ENCODE assay signal across 15 cellular contexts in genomic region chr18:12461326-12461725, GRCh38.
"Had no signal": no experiment of that assay in that cellular context is flagged by ENCODE, and none has a peak within 500 bp of the region (broad histone marks: within the 10 kb centered on the region; RNA-seq: fewer than 3 reads in every experiment).

No MANE protein-coding gene starts in this region.

- H3K9me3 ChIP-seq: right atrium auricular region, thoracic aorta had no signal

- FAIRE-seq: islet of Langerhans had no signal

- H3K9me3 Mint-ChIP-seq: activated CD4-positive, alpha-beta memory T cell treated with anti-CD3 and anti-CD28 coated beads for 36 hours; central memory CD8-positive, alpha-beta T cell; naive thymus-derived CD8-positive, alpha-beta T cell; stimulated activated naive CD8-positive, alpha-beta T cell treated with anti-CD3 and anti-CD28 coated beads, Interleukin-15, amount 100 ng/mL, for 72 hours; T-helper 1 cell treated with Interleukin-12 subunit alpha and Interleukin-12 subunit beta and Interleukin-4 antibody, amounts not matched to agents 30 μg/mL and 1 μg/mL, for 36 hours had no signal

- H3K27ac Mint-ChIP-seq: activated CD4-positive, alpha-beta memory T cell treated with anti-CD3 and anti-CD28 coated beads for 36 hours; activated CD4-positive, alpha-beta T cell treated with anti-CD3 and anti-CD28 coated beads for 36 hours; activated CD8-positive, alpha-beta memory T cell treated with anti-CD3 and anti-CD28 coated beads, Interleukin-2, amount 10 ng/mL, durations not matched to agents 7 days and 5 days; stimulated activated naive CD8-positive, alpha-beta T cell treated with anti-CD3 and anti-CD28 coated beads, Interleukin-15, amount 100 ng/mL, for 72 hours; T-helper 1 cell treated with Interleukin-12 subunit alpha and Interleukin-12 subunit beta and Interleukin-4 antibody, amounts not matched to agents 30 μg/mL and 1 μg/mL, for 36 hours had no signal

- H3K4me3 Mint-ChIP-seq: activated CD4-positive, alpha-beta memory T cell treated with anti-CD3 and anti-CD28 coated beads for 36 hours; activated CD4-positive, alpha-beta T cell treated with anti-CD3 and anti-CD28 coated beads for 36 hours; activated CD8-positive, alpha-beta memory T cell treated with anti-CD3 and anti-CD28 coated beads, Interleukin-2, amount 10 ng/mL, durations not matched to agents 7 days and 5 days; central memory CD8-positive, alpha-beta T cell; naive thymus-derived CD8-positive, alpha-beta T cell; stimulated activated naive CD8-positive, alpha-beta T cell treated with anti-CD3 and anti-CD28 coated beads, Interleukin-15, amount 100 ng/mL, for 72 hours; T-helper 1 cell treated with Interleukin-12 subunit alpha and Interleukin-12 subunit beta and Interleukin-4 antibody, amounts not matched to agents 30 μg/mL and 1 μg/mL, for 36 hours had no signal

- H3K27ac ChIP-seq: right atrium auricular region, thoracic aorta, WERI-Rb-1 had no signal

- H3K36me3 Mint-ChIP-seq: activated CD4-positive, alpha-beta memory T cell treated with anti-CD3 and anti-CD28 coated beads for 36 hours; activated CD8-positive, alpha-beta memory T cell treated with anti-CD3 and anti-CD28 coated beads, Interleukin-2, amount 10 ng/mL, durations not matched to agents 7 days and 5 days; naive thymus-derived CD8-positive, alpha-beta T cell had no signal

- H3K4me1 Mint-ChIP-seq: activated CD4-positive, alpha-beta T cell treated with anti-CD3 and anti-CD28 coated beads for 36 hours; activated CD8-positive, alpha-beta memory T cell treated with anti-CD3 and anti-CD28 coated beads, Interleukin-2, amount 10 ng/mL, durations not matched to agents 7 days and 5 days; central memory CD8-positive, alpha-beta T cell; naive thymus-derived CD8-positive, alpha-beta T cell; stimulated activated naive CD8-positive, alpha-beta T cell treated with anti-CD3 and anti-CD28 coated beads, Interleukin-15, amount 100 ng/mL, for 72 hours had no signal

- H3K4me1 ChIP-seq: right atrium auricular region had no signal

- DNase-seq: activated CD4-positive, alpha-beta memory T cell treated with anti-CD3 and anti-CD28 coated beads for 36 hours; activated CD4-positive, alpha-beta T cell treated with anti-CD3 and anti-CD28 coated beads for 36 hours; activated naive CD4-positive, alpha-beta T cell treated with anti-CD3 and anti-CD28 coated beads, Interleukin-2, amount 50 U/mL, for 16 hours; activated T-cell treated with anti-CD3 and anti-CD28 coated beads, Interleukin-2, amount 50 U/mL, for 1 hour; effector memory CD4-positive, alpha-beta T cell; head of caudate nucleus; naive thymus-derived CD8-positive, alpha-beta T cell; stimulated activated naive CD8-positive, alpha-beta T cell treated with anti-CD3 and anti-CD28 coated beads, Interleukin-15, amount 100 ng/mL, for 72 hours; WERI-Rb-1 had no signal

- H3K4me3 ChIP-seq: right atrium auricular region, thoracic aorta had no signal

- ATAC-seq: activated CD4-positive, alpha-beta T cell treated with anti-CD3 and anti-CD28 coated beads for 36 hours; activated CD8-positive, alpha-beta memory T cell treated with anti-CD3 and anti-CD28 coated beads, Interleukin-2, amount 10 ng/mL, durations not matched to agents 7 days and 5 days; naive thymus-derived CD8-positive, alpha-beta T cell; stimulated activated naive CD8-positive, alpha-beta T cell treated with anti-CD3 and anti-CD28 coated beads, Interleukin-15, amount 100 ng/mL, for 72 hours had no signal

- H3K27me3 ChIP-seq: right atrium auricular region had no signal

- H3K27me3 Mint-ChIP-seq: activated CD4-positive, alpha-beta memory T cell treated with anti-CD3 and anti-CD28 coated beads for 36 hours; activated CD4-positive, alpha-beta T cell treated with anti-CD3 and anti-CD28 coated beads for 36 hours; activated CD8-positive, alpha-beta memory T cell treated with anti-CD3 and anti-CD28 coated beads, Interleukin-2, amount 10 ng/mL, durations not matched to agents 7 days and 5 days; central memory CD8-positive, alpha-beta T cell; stimulated activated naive CD8-positive, alpha-beta T cell treated with anti-CD3 and anti-CD28 coated beads, Interleukin-15, amount 100 ng/mL, for 72 hours had no signal
